8 cellular contexts compared by ENCODE assay signal in the genomic region with DNA sequence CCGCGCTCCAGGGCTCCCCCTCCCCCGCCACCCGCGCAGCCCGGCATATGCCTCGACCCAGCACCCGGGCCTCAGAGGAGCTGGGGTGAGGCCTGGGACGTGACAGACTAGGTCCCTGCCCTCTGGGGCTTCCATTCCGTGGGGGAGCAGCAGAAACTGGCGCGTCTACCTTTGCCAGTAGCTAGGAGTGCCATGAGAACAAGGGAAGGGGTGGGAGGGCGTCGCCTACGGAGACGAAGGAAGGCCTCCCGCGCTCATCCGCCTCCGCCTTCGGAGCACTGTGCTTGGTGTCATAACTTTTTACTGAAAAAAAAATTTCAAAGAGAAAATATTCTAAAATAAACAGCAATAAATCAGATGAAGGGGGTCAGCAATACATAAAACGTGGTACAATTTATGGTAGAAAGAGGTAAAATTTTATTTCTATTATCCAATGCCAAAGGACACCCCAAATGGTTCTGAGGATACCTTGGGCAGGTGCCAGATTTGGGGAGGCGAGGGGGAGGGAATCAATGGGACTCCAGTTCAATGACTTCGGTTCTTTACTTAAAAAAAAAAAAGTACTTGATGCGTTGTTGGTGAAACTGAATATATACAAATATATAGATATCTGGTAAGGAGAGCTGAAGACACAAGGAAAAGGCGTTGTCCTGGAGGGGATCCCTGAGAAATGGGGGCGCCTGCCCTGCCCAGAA. TPM values are rescaled to one million over a fixed set of nuclear protein-coding genes. Genes with fewer than 3 reads are reported as not detected.
DNase-seq lines count a peak whose midpoint lies in the region; ATAC-seq and TF ChIP-seq lines count a peak whose summit lies in the region.

No MANE protein-coding gene starts in this region.

- no peak for ATAC-seq in CD4-positive, CD25-positive, alpha-beta regulatory T cell (ENCODE audit: low read depth in 2 of 2)
- ATAC-seq in GM21381 (IDR thresholded peaks at IDR 0.05; ENCODE audit: unreplicated experiment): no peak

- no peaks in the 10 kb centered on the region for H3K36me3 Mint-ChIP-seq in CD4-positive, CD25-positive, alpha-beta regulatory T cell
- no peaks in the 10 kb centered on the region for H3K36me3 Mint-ChIP-seq in mesothelial cell of epicardium

- peaks cover 16% of the 10 kb centered on the region for H3K27me3 Mint-ChIP-seq in CD4-positive, CD25-positive, alpha-beta regulatory T cell
- peaks cover 69% of the 10 kb centered on the region for H3K27me3 Mint-ChIP-seq in mesothelial cell of epicardium (ENCODE audit: low read depth)

- no peak for TF ChIP-seq POLR2A in vagina (IDR thresholded peaks at IDR 0.05)

- H3K27me3 ChIP-seq in CD4-positive, CD25-positive, alpha-beta regulatory T cell (ENCODE audit: control insufficient read depth, insufficient read depth, low read length): no peaks in the 10 kb centered on the region
- H3K27me3 ChIP-seq in vagina: no peaks in the 10 kb centered on the region

- peak overlapping the region; percentile 47 for H3K27ac ChIP-seq in CD4-positive, CD25-positive, alpha-beta regulatory T cell (ENCODE audit: insufficient read depth, low read length, poor library complexity, severe bottlenecking)
- H3K27ac ChIP-seq in caudate nucleus (ENCODE audit: low read depth, low read length): peak overlapping the region; percentile 30
- peak overlapping the region; percentile 82 for H3K27ac ChIP-seq in vagina

- no peak overlapping the region for H3K4me3 ChIP-seq in CD4-positive, CD25-positive, alpha-beta regulatory T cell (ENCODE audit: low read depth, low read length)
- H3K4me3 ChIP-seq in vagina: peak overlapping the region; percentile 52 to 60

- DNase-seq in CD4-positive, CD25-positive, alpha-beta regulatory T cell: peak in 2 of 3 donors; percentile 20 to 28
- DNase-seq in NCI-H774 (lab: John Stamatoyannopoulos, UW) (peak; percentile 1), caudate nucleus (lab: John Stamatoyannopoulos, UW) (peak in 37 of 61 donors; percentile 8 to 84 (median 50)), mesothelial cell of epicardium (ENCODE audit: low spot score in 2 of 2, unreplicated experiment in 2 of 2) (no peak), vagina (ENCODE audit: extremely low spot score in 2 of 2) (no peak), AG08396 (ENCODE audit: low spot score) (no peak), globus pallidus (ENCODE audit: low spot score) (no peak)

- no peaks in the 10 kb centered on the region for H3K9me3 Mint-ChIP-seq in CD4-positive, CD25-positive, alpha-beta regulatory T cell
- peaks cover 11% of the 10 kb centered on the region for H3K9me3 Mint-ChIP-seq in mesothelial cell of epicardium

- peaks cover 24% of the 10 kb centered on the region for H3K4me1 ChIP-seq in CD4-positive, CD25-positive, alpha-beta regulatory T cell (ENCODE audit: control insufficient read depth, insufficient read depth, low read length, poor library complexity, severe bottlenecking)
- H3K4me1 ChIP-seq in vagina: peaks cover 33% of the 10 kb centered on the region

- intact Hi-C loops in vagina (cut with DNase I): loop anchor here (10.0 kb wide), 2 partner anchors 183 to 513 kb away; no protein-coding TSS in a partner anchor

- H3K4me1 Mint-ChIP-seq in CD4-positive, CD25-positive, alpha-beta regulatory T cell: peaks cover 0 to 26% (median 13%) of the 10 kb centered on the region in 4 donors
- peaks cover 19% of the 10 kb centered on the region for H3K4me1 Mint-ChIP-seq in mesothelial cell of epicardium

- H3K4me3 Mint-ChIP-seq in CD4-positive, CD25-positive, alpha-beta regulatory T cell: peak overlapping the region; percentile 61 to 95 (median 82)
- peak overlapping the region; percentile 45 for H3K4me3 Mint-ChIP-seq in mesothelial cell of epicardium

- H3K27ac Mint-ChIP-seq in CD4-positive, CD25-positive, alpha-beta regulatory T cell: peak overlapping the region; percentile 52 to 73 (median 62)
- no peak overlapping the region for H3K27ac Mint-ChIP-seq in mesothelial cell of epicardium

- TF ChIP-seq CTCF in mesothelial cell of epicardium (IDR thresholded peaks at IDR 0.05; ENCODE audit: unreplicated experiment): no peak
- TF ChIP-seq CTCF in vagina (IDR thresholded peaks at IDR 0.05): no peak

- H3K9me3 ChIP-seq in CD4-positive, CD25-positive, alpha-beta regulatory T cell (ENCODE audit: control insufficient read depth in 2 of 2, low read length in 2 of 2): no peaks in the 10 kb centered on the region
- no peaks in the 10 kb centered on the region for H3K9me3 ChIP-seq in vagina

- no peaks in the 10 kb centered on the region for H3K36me3 ChIP-seq in CD4-positive, CD25-positive, alpha-beta regulatory T cell (ENCODE audit: control insufficient read depth, insufficient read depth, low read length)
- no peaks in the 10 kb centered on the region for H3K36me3 ChIP-seq in vagina

RNA-seq across cellular contexts. Expression of a gene that starts 35.1 kb away (rescaled TPM):
- not detected for total RNA-seq in CD4-positive, CD25-positive, alpha-beta regulatory T cell
- not detected for polyA plus RNA-seq in CD4-positive, CD25-positive, alpha-beta regulatory T cell
- total RNA-seq in mesothelial cell of epicardium: 0.11 to 0.54 TPM (median 0.22 TPM) in 3 replicates
- total RNA-seq in vagina: 7.1 TPM

Comparison
In these comparisons a context has a peak if more than half of its experiments do, and no peak if none do; other contexts are left out.
1. DNase-seq: peak in CD4-positive, CD25-positive, alpha-beta regulatory T cell (2 of 3), NCI-H774 (single experiment) and caudate nucleus (37 of 61); none in mesothelial cell of epicardium (0 of 2), vagina (0 of 2), AG08396 (single experiment) and globus pallidus (single experiment).
2. H3K27ac ChIP-seq: peak in every context shown above with its lines; median percentile 82 in vagina; 47 in CD4-positive, CD25-positive, alpha-beta regulatory T cell; 30 in caudate nucleus.